Comparison of ENCODE assay signal across 14 cellular contexts in the genomic region with DNA sequence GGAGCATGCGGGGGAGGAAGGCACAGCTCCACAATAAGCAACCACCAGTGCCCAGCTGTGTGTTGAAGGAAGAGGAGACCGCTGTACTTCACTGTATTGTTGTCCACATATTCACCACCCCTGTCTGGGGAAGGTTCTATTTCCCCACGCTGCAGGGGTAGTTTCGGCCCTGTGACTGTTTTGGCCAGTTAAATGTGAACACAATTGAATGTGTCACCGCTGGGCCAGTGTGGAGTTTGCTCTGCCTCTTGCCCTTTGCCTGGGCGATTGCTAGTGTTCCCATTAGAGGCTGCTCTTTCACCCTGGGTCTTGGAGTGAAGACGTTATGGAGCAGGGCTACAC. TPM values are rescaled to one million over a fixed set of nuclear protein-coding genes. Genes with fewer than 3 reads are reported as not detected.
DNase-seq lines count a peak whose midpoint lies in the region; ATAC-seq, FAIRE-seq and TF ChIP-seq lines count a peak whose summit lies in the region.
"Had no signal": no experiment of that assay in that cellular context is flagged by ENCODE, and none has a peak within 500 bp of the region (broad histone marks: within the 10 kb centered on the region; RNA-seq: fewer than 3 reads in every experiment).

No MANE protein-coding gene starts in this region.

- WGBS in HepG2 (ENCODE audit: low lambda C conversion rate): 35% methylated on average over 5 of the region's 7 CpGs

- peaks cover 26% of the 10 kb centered on the region for H3K4me1 ChIP-seq in endothelial cell of umbilical vein (ENCODE audit: control insufficient read depth, extremely low read depth, insufficient read depth, low read length)
- peaks cover 25% of the 10 kb centered on the region for H3K4me1 ChIP-seq in HepG2 (ENCODE audit: insufficient read depth, low read length)
- H3K4me1 ChIP-seq in upper lobe of right lung: peaks cover 17% of the 10 kb centered on the region

- no peak for TF ChIP-seq CTCF in endothelial cell of umbilical vein (IDR thresholded peaks at IDR 0.05; ENCODE audit: extremely low read depth in 1 of 2, insufficient read depth in 1 of 2, low read depth in 1 of 2, low read length in 2 of 2)
- peak; percentile 39; the same call in 1 of the 2 replicates for TF ChIP-seq CTCF in HepG2 (CRISPR knock-in tag; IDR thresholded peaks at IDR 0.05)
- TF ChIP-seq CTCF in upper lobe of right lung (IDR thresholded peaks at IDR 0.05): no peak

- no peak overlapping the region for H3K4me3 ChIP-seq in endothelial cell of umbilical vein (replicated peaks in 1 of 3; ENCODE audit: insufficient read depth in 1 of 3, low read depth in 1 of 3, low read length in 3 of 3)
- H3K4me3 ChIP-seq in HepG2 (replicated peaks in 1 of 3; ENCODE audit: insufficient read depth in 1 of 3, low read depth in 2 of 3, low read length in 3 of 3): peak overlapping the region in 1 of 3 experiments; percentile 50; a peak in 2 of 6 replicates
- H3K4me3 ChIP-seq in upper lobe of right lung: no peak overlapping the region
- H3K4me3 ChIP-seq: suprapubic skin had no signal

- POLR2A ChIA-PET in endothelial cell of umbilical vein (lab: Charles Lee): no interaction called here
- POLR2A ChIA-PET in HepG2 (lab: Yijun Ruan, JAX): no interaction called here

- no TSS peak for BruUV-seq in endothelial cell of umbilical vein (replicated peaks; lab: Mats Ljungman, UMichigan)
- no TSS peak for BruUV-seq in HepG2 (replicated peaks; lab: Mats Ljungman, UMichigan)

- H2AFZ ChIP-seq in endothelial cell of umbilical vein (ENCODE audit: low read depth, low read length) (no peak overlapping the region), HepG2 (ENCODE audit: low read length) (no peak overlapping the region)

- H3K4me2 ChIP-seq in endothelial cell of umbilical vein (ENCODE audit: insufficient read depth, low read length) (no peak overlapping the region), HepG2 (ENCODE audit: low read depth, low read length) (peak overlapping the region; percentile 70)

- no peak overlapping the region for H3K9ac ChIP-seq in endothelial cell of umbilical vein (replicated peaks; ENCODE audit: extremely low read depth, insufficient read depth, low read length)
- peak overlapping the region; percentile 10; the same call in 1 of the 2 replicates for H3K9ac ChIP-seq in HepG2 (ENCODE audit: insufficient read depth, low read depth, low read length)

- TF ChIP-seq POLR2A in endothelial cell of umbilical vein (IDR thresholded peaks at IDR 0.05; ENCODE audit: low read depth, low read length) (no peak), HepG2 (IDR thresholded peaks at IDR 0.05; ENCODE audit: insufficient read depth in 1 of 2, low read depth in 2 of 2, low read length in 2 of 2) (no peak), GM18505 (IDR thresholded peaks at IDR 0.05; ENCODE audit: borderline replicate concordance, extremely low read depth, insufficient read depth, insufficient read length) (no peak)

- H3K27ac ChIP-seq in endothelial cell of umbilical vein (ENCODE audit: insufficient read depth, low read depth, low read length): no peak overlapping the region
- peak overlapping the region; percentile 66 for H3K27ac ChIP-seq in HepG2 (ENCODE audit: extremely low read length, insufficient read depth, low read length)
- H3K27ac ChIP-seq in upper lobe of right lung: no peak overlapping the region

- peaks cover 24% of the 10 kb centered on the region for H3K79me2 ChIP-seq in endothelial cell of umbilical vein (ENCODE audit: control insufficient read depth, insufficient read depth, low read length)
- peaks cover 17% of the 10 kb centered on the region for H3K79me2 ChIP-seq in HepG2 (ENCODE audit: insufficient read depth, low read length)

- TF ChIP-seq EP300 in HepG2 (IDR thresholded peaks at IDR 0.05; ENCODE audit: low read depth in 2 of 2, low read length in 2 of 2) (no peak), HepG2 (CRISPR knock-in tag; IDR thresholded peaks at IDR 0.05; ENCODE audit: borderline replicate concordance) (no peak)

- FAIRE-seq in endothelial cell of umbilical vein (lab: Jason Lieb, UNC): no peak
- peak; percentile 60 for FAIRE-seq in HepG2 (lab: Jason Lieb, UNC)
- FAIRE-seq: H54 had no signal

- intact Hi-C loops in endothelial cell of umbilical vein (cut with micrococcal nuclease) (no loop called here), HepG2 (cut with micrococcal nuclease; ENCODE audit: unreplicated experiment) (no loop called here), upper lobe of right lung (cut with DNase I) (no loop called here)

- DNase-seq in SKM-1 treated with dmso at 0.1 percent for 144 hours (lab: John Stamatoyannopoulos, UW; ENCODE audit: unreplicated experiment) (peak; percentile 50), SKM-1 (lab: John Stamatoyannopoulos, UW; ENCODE audit: unreplicated experiment) (no peak), endothelial cell of umbilical vein (ENCODE audit: low read depth, low spot score) (peak; percentile 30), HepG2 (ENCODE audit: low spot score) (peak; percentile 48), upper lobe of right lung (peak; percentile 73), NCI-H524 treated with DMSO at 0.1 percent for 48 hours (lab: John Stamatoyannopoulos, UW) (no peak), COLO668 (lab: John Stamatoyannopoulos, UW; ENCODE audit: unreplicated experiment) (no peak)
- DNase-seq: 8988T; activated CD4-positive, alpha-beta T cell treated with anti-CD3 and anti-CD28 coated beads, Interleukin-2, amount 10 ng/mL, durations not matched to agents 7 days and 5 days; activated naive CD8-positive, alpha-beta T cell treated with anti-CD3 and anti-CD28 coated beads, Interleukin-2, amount 50 U/mL, for 24 hours; NCI-H1417 treated with DMSO at 0.1 percent for 48 hours had no signal

- H3K27me3 ChIP-seq in endothelial cell of umbilical vein (ENCODE audit: control insufficient read depth in 2 of 2, insufficient read depth in 2 of 2, low read length in 2 of 2) (no peaks in the 10 kb centered on the region), HepG2 (ENCODE audit: control insufficient read depth in 1 of 2, insufficient read depth in 2 of 2, low read length in 2 of 2) (no peaks in the 10 kb centered on the region), upper lobe of right lung (no peaks in the 10 kb centered on the region)
- H3K27me3 ChIP-seq: suprapubic skin had no signal

- H3K9me3 ChIP-seq in endothelial cell of umbilical vein (replicated peaks; ENCODE audit: control insufficient read depth, insufficient read depth, low read length) (no peaks in the 10 kb centered on the region), HepG2 (ENCODE audit: low read length) (no peaks in the 10 kb centered on the region), upper lobe of right lung (no peaks in the 10 kb centered on the region)
- H3K9me3 ChIP-seq: suprapubic skin had no signal

- ATAC-seq in HepG2 (peak; percentile 96), upper lobe of right lung (peak; percentile 92), GM18505 (IDR thresholded peaks at IDR 0.05; ENCODE audit: unreplicated experiment) (no peak)
- ATAC-seq: activated naive CD8-positive, alpha-beta T cell treated with anti-CD3 and anti-CD28 coated beads, Interleukin-2, amount 50 U/mL, for 24 hours had no signal

- H3K36me3 ChIP-seq in endothelial cell of umbilical vein (ENCODE audit: control insufficient read depth in 2 of 2, extremely low read depth in 1 of 2, insufficient read depth in 2 of 2, low read length in 2 of 2) (no peaks in the 10 kb centered on the region), HepG2 (replicated peaks in 1 of 2; ENCODE audit: control insufficient read depth in 1 of 2, insufficient read depth in 2 of 2, low read length in 2 of 2) (no peaks in the 10 kb centered on the region), upper lobe of right lung (no peaks in the 10 kb centered on the region)
- H3K36me3 ChIP-seq: suprapubic skin had no signal

- no peak for TF ChIP-seq RAD21 in HepG2 (CRISPR knock-in tag; IDR thresholded peaks at IDR 0.05)

- dilution Hi-C loops in endothelial cell of umbilical vein (cut with MboI; ENCODE audit: extremely low pct_ligation_motif_present, low sequenced_read_pairs): no loop called here

- no peaks in the 10 kb centered on the region for H4K20me1 ChIP-seq in endothelial cell of umbilical vein (replicated peaks; ENCODE audit: control insufficient read depth, extremely low read depth, insufficient read depth, low read length)
- H4K20me1 ChIP-seq in HepG2 (ENCODE audit: insufficient read depth, low read length): no peaks in the 10 kb centered on the region

- CTCF ChIA-PET in endothelial cell of umbilical vein (lab: Charles Lee) (no interaction called here), HepG2 (lab: Yijun Ruan, JAX; ENCODE audit: low intra/inter-chr PET ratio, low total read pairs) (no interaction called here)

- H3K9me1 ChIP-seq in endothelial cell of umbilical vein (replicated peaks; ENCODE audit: control insufficient read depth, extremely low read depth, insufficient read depth, low read length): no peaks in the 10 kb centered on the region

- in situ Hi-C loops in HepG2 (cut with HindIII; ENCODE audit: extremely low pct_ligation_motif_present, low pct_unique_long_range_greater_than_20kb): no loop called here

RNA-seq across cellular contexts. Expression of a gene that starts 32.6 kb away (rescaled TPM):
- total RNA-seq in endothelial cell of umbilical vein: 54.5 and 56.7 TPM in 2 replicates
- polyA plus RNA-seq in endothelial cell of umbilical vein: 13.3 and 17.8 TPM in 2 replicates
- 23.1 and 24.8 TPM in 2 replicates for polyA plus RNA-seq in endothelial cell of umbilical vein (2011; cell fraction: cytosol; rRNA removed)
- polyA plus RNA-seq in endothelial cell of umbilical vein (2011; cell fraction: nucleus; rRNA removed): 48.4 and 50.7 TPM in 2 replicates
- polyA plus RNA-seq in endothelial cell of umbilical vein (2012): 26.9 and 29.3 TPM in 2 replicates
- 39.1 and 40.9 TPM in 2 replicates for polyA minus RNA-seq in endothelial cell of umbilical vein
- 19.6 TPM for polyA minus RNA-seq in endothelial cell of umbilical vein (2011; cell fraction: cytosol; rRNA and poly(A)+ RNA removed)
- 30.8 and 43.2 TPM in 2 replicates for polyA minus RNA-seq in endothelial cell of umbilical vein (2011; cell fraction: nucleus; rRNA and poly(A)+ RNA removed)
- total RNA-seq in HepG2 (2016; rRNA removed; fragmentation: Illumina TruSeq; extraction: Trizol): 24.8 and 32.0 TPM in 2 replicates
- total RNA-seq in HepG2 (2016; cell fraction: cytosol; rRNA removed; fragmentation: Illumina TruSeq; extraction: Trizol; ENCODE audit: low read depth): 8.2 and 8.9 TPM in 2 replicates
- total RNA-seq in HepG2 (2016; cell fraction: insoluble cytoplasmic fraction; rRNA removed; fragmentation: Illumina TruSeq; extraction: Trizol): 25.2 and 27.0 TPM in 2 replicates
- total RNA-seq in HepG2 (2016; cell fraction: membrane; rRNA removed; fragmentation: Illumina TruSeq; extraction: Trizol): 17.6 and 18.3 TPM in 2 replicates
- total RNA-seq in HepG2 (2016; cell fraction: nucleus; rRNA removed; fragmentation: Illumina TruSeq; extraction: Trizol): 21.7 and 24.4 TPM in 2 replicates
- polyA plus RNA-seq in HepG2 (2011; rRNA removed): 15.2 and 15.3 TPM in 2 replicates
- polyA plus RNA-seq in HepG2 (2011; cell fraction: cytosol; rRNA removed): 13.1 and 13.4 TPM in 2 replicates
- 27.1 and 31.0 TPM in 2 replicates for polyA plus RNA-seq in HepG2 (2011; cell fraction: nucleus; rRNA removed)
- polyA plus RNA-seq in HepG2 (2012): 30.9 and 36.8 TPM in 2 replicates
- polyA plus RNA-seq in HepG2 (2016; cell fraction: cytosol; fragmentation: Illumina TruSeq; extraction: Trizol; ENCODE audit: low read depth): 3.9 and 4.2 TPM in 2 replicates
- polyA plus RNA-seq in HepG2 (2016; cell fraction: insoluble cytoplasmic fraction; fragmentation: Illumina TruSeq; extraction: Trizol; ENCODE audit: low read depth): 26.3 and 39.4 TPM in 2 replicates
- polyA plus RNA-seq in HepG2 (2016; cell fraction: membrane; fragmentation: Illumina TruSeq; extraction: Trizol; ENCODE audit: low read depth): 12.1 and 14.1 TPM in 2 replicates
- polyA plus RNA-seq in HepG2 (2016; cell fraction: nucleus; fragmentation: Illumina TruSeq; extraction: Trizol; ENCODE audit: insufficient read depth, low read depth): 34.1 and 39.2 TPM in 2 replicates
- 27.1 and 39.8 TPM in 2 replicates for polyA minus RNA-seq in HepG2 (2011; rRNA and poly(A)+ RNA removed; ENCODE audit: low replicate concordance)
- polyA minus RNA-seq in HepG2 (2011; cell fraction: cytosol; rRNA and poly(A)+ RNA removed): 20.1 and 22.2 TPM in 2 replicates
- polyA minus RNA-seq in HepG2 (2011; cell fraction: nucleus; rRNA and poly(A)+ RNA removed): 26.5 and 28.8 TPM in 2 replicates
- 36.2 TPM for total RNA-seq in upper lobe of right lung

Comparison
In these comparisons a context has a peak if more than half of its experiments do, and no peak if none do; other contexts are left out.
1. DNase-seq: peak in SKM-1 treated with dmso at 0.1 percent for 144 hours (single experiment), endothelial cell of umbilical vein (single experiment), HepG2 (single experiment) and upper lobe of right lung (single experiment); none in SKM-1 (single experiment), NCI-H524 treated with DMSO at 0.1 percent for 48 hours (single experiment) and COLO668 (single experiment).